ENCODE assay signal across 8 cellular contexts in genomic region chr14:49623941-49624806, GRCh38. TPM values are rescaled to one million over a fixed set of nuclear protein-coding genes. Genes with fewer than 3 reads are reported as not detected.
A peak's percentile ranks its signal among the peaks of the same experiment; 100 is the strongest.
DNase-seq lines count a peak whose midpoint lies in the region; TF ChIP-seq lines count a peak whose summit lies in the region.

No MANE protein-coding gene starts in this region.

- peaks cover 23% of the 10 kb centered on the region for H3K4me1 ChIP-seq in endocrine pancreas (ENCODE audit: control insufficient read depth, insufficient read depth, low read length)
- peaks cover 18 to 52% (median 40%) of the 10 kb centered on the region in 4 donors for H3K4me1 ChIP-seq in stomach
- H3K4me1 ChIP-seq in right atrium auricular region = peaks cover 0 to 35% of the 10 kb centered on the region in 2 donors

- H3K27ac ChIP-seq in SU-DHL-6 (ENCODE audit: low read depth, low read length) = peak overlapping the region; percentile 28
- H3K27ac ChIP-seq in stomach = peak overlapping the region in 4 of 5 donors; percentile 19 to 51 (median 30)
- H3K27ac ChIP-seq in right atrium auricular region = no peak overlapping the region

- TF ChIP-seq EP300 in stomach (IDR thresholded peaks at IDR 0.05) = no peak

- H4K20me1 ChIP-seq in SU-DHL-6 (ENCODE audit: low read depth, low read length) = peaks cover 35% of the 10 kb centered on the region

- DNase-seq in activated effector memory CD4-positive, alpha-beta T cell treated with anti-CD3 and anti-CD28 coated beads, Interleukin-2, amount 50 U/mL, for 16 hours = peak; percentile 70
- no peak for DNase-seq in activated effector memory CD4-positive, alpha-beta T cell treated with Interleukin-2 at 50 U/mL for 16 hours
- DNase-seq in stomach (no peak), NCI-H2107 (lab: John Stamatoyannopoulos, UW) (no peak), hypothalamus (lab: John Stamatoyannopoulos, UW) (no peak), right atrium auricular region (ENCODE audit: low spot score) (no peak)

- H3K79me2 ChIP-seq in SU-DHL-6 (ENCODE audit: insufficient read depth, low read length) = peaks cover 86% of the 10 kb centered on the region

- H2AFZ ChIP-seq in SU-DHL-6 (ENCODE audit: low read depth, low read length, severe bottlenecking) = no peak overlapping the region

- TF ChIP-seq CTCF in SU-DHL-6 (IDR thresholded peaks at IDR 0.05; ENCODE audit: insufficient read depth, low read length, poor library complexity, severe bottlenecking) (no peak), stomach (IDR thresholded peaks at IDR 0.05) (no peak), right atrium auricular region (IDR thresholded peaks at IDR 0.05) (no peak)

- H3K9ac ChIP-seq in SU-DHL-6 (ENCODE audit: low read length) = peak overlapping the region; percentile 90
- H3K9ac ChIP-seq in endocrine pancreas (ENCODE audit: control insufficient read depth, insufficient read depth, low read length) = peak overlapping the region; percentile 4

- intact Hi-C loops in stomach (cut with DNase I; ENCODE audit: low total_unique reads) = no loop called here

- H3K4me3 ChIP-seq in SU-DHL-6 (ENCODE audit: insufficient read depth, low read length, poor library complexity, severe bottlenecking) = peak overlapping the region; percentile 78
- H3K4me3 ChIP-seq in endocrine pancreas (ENCODE audit: control insufficient read depth, insufficient read depth, low read length) = peak overlapping the region; percentile 24
- peak overlapping the region in 2 of 4 donors; percentile 87 to 95 for H3K4me3 ChIP-seq in stomach
- H3K4me3 ChIP-seq in right atrium auricular region = no peak overlapping the region

- H3K27me3 ChIP-seq in SU-DHL-6 (ENCODE audit: low read length) = no peaks in the 10 kb centered on the region
- no peaks in the 10 kb centered on the region for H3K27me3 ChIP-seq in endocrine pancreas (ENCODE audit: control insufficient read depth, insufficient read depth, low read length)
- no peaks in the 10 kb centered on the region for H3K27me3 ChIP-seq in stomach
- H3K27me3 ChIP-seq in right atrium auricular region = no peaks in the 10 kb centered on the region

- no peaks in the 10 kb centered on the region for H3K9me2 ChIP-seq in SU-DHL-6 (replicated peaks; ENCODE audit: insufficient read depth, low read length)

- H3K36me3 ChIP-seq in SU-DHL-6 (ENCODE audit: low read length) (peaks cover 14% of the 10 kb centered on the region), endocrine pancreas (ENCODE audit: control insufficient read depth, insufficient read depth, low read length) (no peaks in the 10 kb centered on the region), stomach (peaks cover 0 to 18% (median 11%) of the 10 kb centered on the region in 4 donors), right atrium auricular region (peaks cover 7% of the 10 kb centered on the region)

- no peak for TF ChIP-seq POLR2A in stomach (IDR thresholded peaks at IDR 0.05)

- H3K9me3 ChIP-seq in SU-DHL-6 (ENCODE audit: insufficient read depth, low read length) (no peaks in the 10 kb centered on the region), endocrine pancreas (ENCODE audit: control insufficient read depth, low read length) (no peaks in the 10 kb centered on the region), stomach (no peaks in the 10 kb centered on the region), right atrium auricular region (no peaks in the 10 kb centered on the region)

- H3K4me2 ChIP-seq in SU-DHL-6 (ENCODE audit: low read depth, low read length, poor library complexity, severe bottlenecking) = peak overlapping the region; percentile 83

- 31 to 54% (median 45%) methylated on average over 6 of the region's 6 CpGs for WGBS in stomach, 5 donors

- peaks cover 48% of the 10 kb centered on the region for H3F3A ChIP-seq in SU-DHL-6 (ENCODE audit: insufficient read depth)

RNA-seq across cellular contexts. Expression of gene MGAT2, which starts 3.6 kb away (rescaled TPM):
- total RNA-seq in stomach = 10 to 100 TPM in 4 of 5 donors, under 1 TPM in 1; 0.58 to 58.2 (median 20.0) TPM
- 10 to 100 TPM; 10.8 to 12.6 (median 11.3) TPM for polyA plus RNA-seq in stomach
- total RNA-seq in right atrium auricular region = 10 to 100 TPM; 15.4 to 22.9 TPM

RNA-seq across cellular contexts. Expression of gene RPL36AL, which starts 3.7 kb away (rescaled TPM):
- 100 to 1,000 TPM in 4 of 5 donors, 10 to 100 TPM in 1; 72.4 to 205 (median 186) TPM for total RNA-seq in stomach
- polyA plus RNA-seq in stomach = 100 to 1,000 TPM; 513 to 989 (median 610) TPM
- total RNA-seq in right atrium auricular region = 100 to 1,000 TPM; 133 to 301 TPM

RNA-seq across cellular contexts. Expression of gene DNAAF2, which starts 10.9 kb away (rescaled TPM):
- 10 to 100 TPM in 1 of 5 donors, 1 to 10 TPM in 4; 6.4 to 43.2 (median 9.2) TPM for total RNA-seq in stomach
- 1 to 10 TPM; 3.9 to 7.3 (median 5.7) TPM for polyA plus RNA-seq in stomach
- 1 to 10 TPM; 6.3 to 8.9 TPM for total RNA-seq in right atrium auricular region

RNA-seq across cellular contexts. Expression of gene LRR1, which starts 25.4 kb away (rescaled TPM):
- 10 to 100 TPM in 2 of 5 donors, 1 to 10 TPM in 2, under 1 TPM in 1; 0.45 to 14.7 (median 7.6) TPM for total RNA-seq in stomach
- 1 to 10 TPM; 6.9 to 9.5 (median 7.8) TPM for polyA plus RNA-seq in stomach
- 1 to 10 TPM; 3.6 to 3.8 TPM for total RNA-seq in right atrium auricular region

RNA-seq across cellular contexts. Expression of gene RPS29, which starts 38.0 kb away (rescaled TPM):
- 1,000 to 10,000 TPM in 4 of 5 donors, 100 to 1,000 TPM in 1; 422 to 7,374 (median 3,087) TPM for total RNA-seq in stomach
- 1,000 to 10,000 TPM; 3,066 to 5,618 (median 3,985) TPM for polyA plus RNA-seq in stomach
- 1,000 to 10,000 TPM; 1,499 to 8,459 TPM for total RNA-seq in right atrium auricular region

Comparison
In these comparisons a context has a peak if more than half of its experiments do, and no peak if none do; other contexts are left out.
1. H3K27ac ChIP-seq: peak in SU-DHL-6 (single experiment) and stomach (4 of 5); none in right atrium auricular region (0 of 2).
2. H3K4me3 ChIP-seq: peak in SU-DHL-6 (single experiment) and endocrine pancreas (single experiment); none in right atrium auricular region (0 of 2).